In genomic region chr1:226708967-226709396, GRCh38 we compare ENCODE assay signal across 10 cellular contexts. TPM values are rescaled to one million over a fixed set of nuclear protein-coding genes. Genes with fewer than 3 reads are reported as not detected.
DNase-seq lines count a peak whose midpoint lies in the region; ATAC-seq and TF ChIP-seq lines count a peak whose summit lies in the region.
"Had no signal": no experiment of that assay in that cellular context is flagged by ENCODE, and none has a peak within 500 bp of the region (broad histone marks: within the 10 kb centered on the region; RNA-seq: fewer than 3 reads in every experiment).

No MANE protein-coding gene starts in this region.

- H3K79me1 ChIP-seq in neuronal stem cell (ENCODE audit: low read depth, low read length): no peaks in the 10 kb centered on the region

- dilution Hi-C loops in mammary epithelial cell (cut with HindIII; ENCODE audit: low sequenced_read_pairs): loop anchor here (5.0 kb wide), 1 partner anchor 73 kb away; no protein-coding TSS in a partner anchor

- in situ Hi-C loops in mammary epithelial cell (cut with MboI; ENCODE audit: low sequenced_read_pairs in 2 of 2): no loop called here

- H2BK12ac ChIP-seq in neuronal stem cell (ENCODE audit: low read length): no peak overlapping the region

- H3K4me3 ChIP-seq in BLaER1 (no peak overlapping the region), mammary epithelial cell (replicated peaks in 1 of 3; ENCODE audit: insufficient read depth in 1 of 3, low read depth in 2 of 3, low read length in 3 of 3) (no peak overlapping the region), neuronal stem cell (ENCODE audit: low read length in 2 of 2) (no peak overlapping the region)

- no peaks in the 10 kb centered on the region for H3K9me3 Mint-ChIP-seq in nephron progenitor cell

- intact Hi-C loops in mammary epithelial cell (cut with micrococcal nuclease): loop anchor here (2.0 kb wide), 2 partner anchors 30 to 74 kb away; partner anchors contain the start of gene ITPKB

- H3K4me1 ChIP-seq in BLaER1 (peaks cover 66% of the 10 kb centered on the region), mammary epithelial cell (ENCODE audit: insufficient read depth, low read length) (peaks cover 31% of the 10 kb centered on the region), neuronal stem cell (ENCODE audit: control insufficient read depth in 2 of 2, insufficient read depth in 1 of 2, low read depth in 1 of 2, low read length in 2 of 2) (peaks cover 8 to 10% of the 10 kb centered on the region in 2 donors)

- H3K27me3 ChIP-seq in BLaER1: no peaks in the 10 kb centered on the region
- H3K27me3 ChIP-seq in mammary epithelial cell (ENCODE audit: insufficient read depth, low read length): no peaks in the 10 kb centered on the region
- H3K27me3 ChIP-seq in neuronal stem cell (ENCODE audit: control insufficient read depth in 3 of 3, insufficient read depth in 3 of 3, low read depth in 1 of 3, low read length in 3 of 3): no peaks in the 10 kb centered on the region

- TF ChIP-seq CTCF in mammary epithelial cell (conservative IDR thresholded peaks at IDR 0.05 in 1 of 2, IDR thresholded peaks at IDR 0.05 in 1 of 2; ENCODE audit: extremely low read depth in 1 of 2, insufficient read depth in 1 of 2, low read depth in 1 of 2, low read length in 2 of 2) (no peak), nephron progenitor cell (IDR thresholded peaks at IDR 0.05) (no peak), GM20000 (IDR thresholded peaks at IDR 0.05; ENCODE audit: extremely low read depth, missing control alignments) (no peak)

- H3K14ac ChIP-seq in neuronal stem cell (ENCODE audit: low read length): no peak overlapping the region

- H2BK120ac ChIP-seq in neuronal stem cell (ENCODE audit: low read depth, low read length): no peak overlapping the region

- H3K23ac ChIP-seq in neuronal stem cell (ENCODE audit: low read depth, low read length, poor library complexity): no peak overlapping the region

- no peak overlapping the region for H4K8ac ChIP-seq in neuronal stem cell (ENCODE audit: low read depth, low read length)

- no peak overlapping the region for H2BK15ac ChIP-seq in neuronal stem cell (ENCODE audit: low read length)

- H2BK5ac ChIP-seq in neuronal stem cell (ENCODE audit: low read length): no peak overlapping the region

- H2AFZ ChIP-seq in mammary epithelial cell (ENCODE audit: low read depth, low read length) (no peak overlapping the region), neuronal stem cell (ENCODE audit: low read length) (peak overlapping the region; percentile 11)

- peaks cover 2% of the 10 kb centered on the region for H3K79me2 ChIP-seq in mammary epithelial cell (ENCODE audit: insufficient read depth, low read length)

- no peak overlapping the region for H2AK5ac ChIP-seq in neuronal stem cell (ENCODE audit: low read depth, low read length)

- H3K27ac Mint-ChIP-seq in nephron progenitor cell: no peak overlapping the region

- H3K18ac ChIP-seq in neuronal stem cell (ENCODE audit: low read length): peak overlapping the region; percentile 81

- H4K20me1 ChIP-seq in BLaER1 (peaks cover 19% of the 10 kb centered on the region), mammary epithelial cell (ENCODE audit: insufficient read depth, low read length) (no peaks in the 10 kb centered on the region)

- WGBS in mammary epithelial cell (ENCODE audit: low coverage, missing lambda C conversion rate): 88% methylated on average over 5 of the region's 5 CpGs
- WGBS in neuronal stem cell (ENCODE audit: extremely low coverage in 2 of 2, insufficient read length in 2 of 2, insufficient replicate concordance in 1 of 2), 2 donors: no CpG with 5 or more reads among the region's 5 CpGs

- CTCF ChIA-PET in mammary epithelial cell (lab: Charles Lee; ENCODE audit: low non-redundant PET): no interaction called here

- H3K9me3 ChIP-seq in BLaER1: no peaks in the 10 kb centered on the region
- H3K9me3 ChIP-seq in mammary epithelial cell (replicated peaks; ENCODE audit: insufficient read depth, low read length): no peaks in the 10 kb centered on the region
- H3K9me3 ChIP-seq in neuronal stem cell (replicated peaks in 1 of 2; ENCODE audit: control insufficient read depth in 2 of 2, insufficient read depth in 1 of 2, low read depth in 1 of 2, low read length in 2 of 2): peaks cover 1 to 3% of the 10 kb centered on the region in 2 donors

- no peak overlapping the region for H4K91ac ChIP-seq in neuronal stem cell (ENCODE audit: low read depth, low read length, poor library complexity)

- peak overlapping the region; percentile 43; the same call in 1 of the 2 replicates for H3K9ac ChIP-seq in BLaER1
- H3K9ac ChIP-seq in mammary epithelial cell (ENCODE audit: insufficient read depth, low read length): no peak overlapping the region
- H3K9ac ChIP-seq in neuronal stem cell (ENCODE audit: low read depth, low read length, poor library complexity): peak overlapping the region; percentile 18

- H3K36me3 Mint-ChIP-seq in nephron progenitor cell (ENCODE audit: low read depth): peaks cover 7% of the 10 kb centered on the region

- no TSS peak for BruUV-seq in mammary epithelial cell (replicated peaks; lab: Mats Ljungman, UMichigan)

- peaks cover 82% of the 10 kb centered on the region for H3K4me1 Mint-ChIP-seq in nephron progenitor cell

- H3K36me3 ChIP-seq in BLaER1 (peaks cover 45% of the 10 kb centered on the region), mammary epithelial cell (ENCODE audit: insufficient read depth, low read length) (no peaks in the 10 kb centered on the region), neuronal stem cell (replicated peaks in 1 of 2; ENCODE audit: control insufficient read depth in 2 of 2, insufficient read depth in 2 of 2, low read length in 2 of 2) (no peaks in the 10 kb centered on the region)

- H3K4me2 ChIP-seq in BLaER1 (peak overlapping the region; percentile 96), mammary epithelial cell (ENCODE audit: insufficient read depth, low read depth, low read length) (no peak overlapping the region), neuronal stem cell (ENCODE audit: insufficient read depth, low read length, poor library complexity, severe bottlenecking) (no peak overlapping the region)

- DNase-seq in NCI-H1694 treated with DMSO at 0.1 percent for 48 hours (lab: John Stamatoyannopoulos, UW) (peak; percentile 61), mammary epithelial cell (no peak), neuronal stem cell (ENCODE audit: low spot score) (no peak), nephron progenitor cell (no peak), GM20000 (ENCODE audit: low spot score) (no peak), OCI-M2 (lab: John Stamatoyannopoulos, UW; ENCODE audit: unreplicated experiment) (no peak)
- DNase-seq: DMS79 treated with DMSO at 0.1 percent for 48 hours, midbrain had no signal

- H3K27ac ChIP-seq in BLaER1 (peak overlapping the region; percentile 81), mammary epithelial cell (ENCODE audit: insufficient read depth, low read depth, low read length) (peak overlapping the region; percentile 28), neuronal stem cell (replicated peaks; ENCODE audit: low read length) (no peak overlapping the region)

- peaks cover 7% of the 10 kb centered on the region for H3K27me3 Mint-ChIP-seq in nephron progenitor cell (ENCODE audit: low read depth, poor library complexity)

- no peak for ATAC-seq in HG02759 (IDR thresholded peaks at IDR 0.05; ENCODE audit: unreplicated experiment)

- no peak overlapping the region for H3K4ac ChIP-seq in neuronal stem cell (ENCODE audit: low read length)

- H3K4me3 Mint-ChIP-seq in nephron progenitor cell: no peak overlapping the region

RNA-seq across cellular contexts. Expression of gene ITPKB, which starts 30.1 kb away (rescaled TPM):
- total RNA-seq in mammary epithelial cell: 10 to 100 TPM in 1 of 2 donors, 1 to 10 TPM in 1; 6.0 to 11.4 TPM
- 4.1 TPM for polyA plus RNA-seq in mammary epithelial cell
- 24.9 TPM for polyA minus RNA-seq in mammary epithelial cell
- polyA plus RNA-seq in neuronal stem cell (2013, experiment 1 of 2): 6.8 TPM
- polyA plus RNA-seq in neuronal stem cell (2013, experiment 2 of 2): 7.0 TPM
